Comparison of ENCODE assay signal across 29 cellular contexts in genomic region chr2:40579247-40579646, GRCh38.
"Had no signal": no experiment of that assay in that cellular context is flagged by ENCODE, and none has a peak within 500 bp of the region (broad histone marks: within the 10 kb centered on the region; RNA-seq: fewer than 3 reads in every experiment).

No MANE protein-coding gene starts in this region.

- H3K9me3 Mint-ChIP-seq: activated naive CD8-positive, alpha-beta T cell treated with anti-CD3 and anti-CD28 coated beads, Interleukin-2, amount 10 ng/mL, durations not matched to agents 7 days and 5 days; activated T-helper 1 cell treated with anti-CD3 and anti-CD28 coated beads, Interleukin-12 subunit alpha, Interleukin-12 subunit beta, Interleukin-2, Interleukin-4 antibody, amounts not matched to agents 30 ng/mL and 10 ng/mL and 1 ng/mL, durations not matched to agents 14 hours and 24 hours and 36 hours; dendritic cell treated with granulocyte-macrophage colony-stimulating factor and Interleukin-4, amounts not matched to agents 40 ng/mL and 50 ng/mL, for 4 days had no signal

- H3K4me1 Mint-ChIP-seq: activated naive CD4-positive, alpha-beta T cell treated with anti-CD3 and anti-CD28 coated beads, Interleukin-2, amount 10 ng/mL, durations not matched to agents 7 days and 5 days; activated naive CD8-positive, alpha-beta T cell treated with anti-CD3 and anti-CD28 coated beads, Interleukin-2, amount 10 ng/mL, durations not matched to agents 7 days and 5 days; natural killer cell; T-helper 17 cell had no signal

- H3K27ac Mint-ChIP-seq: activated naive CD4-positive, alpha-beta T cell treated with anti-CD3 and anti-CD28 coated beads, Interleukin-2, amount 10 ng/mL, durations not matched to agents 7 days and 5 days; activated naive CD8-positive, alpha-beta T cell treated with anti-CD3 and anti-CD28 coated beads, Interleukin-2, amount 10 ng/mL, durations not matched to agents 7 days and 5 days; activated T-helper 1 cell treated with anti-CD3 and anti-CD28 coated beads, Interleukin-12 subunit alpha, Interleukin-12 subunit beta, Interleukin-2, Interleukin-4 antibody, amounts not matched to agents 30 ng/mL and 10 ng/mL and 1 ng/mL, durations not matched to agents 14 hours and 24 hours and 36 hours; dendritic cell treated with granulocyte-macrophage colony-stimulating factor and Interleukin-4, amounts not matched to agents 40 ng/mL and 50 ng/mL, for 4 days; endodermal cell; natural killer cell; T-helper 17 cell had no signal

- H3K27ac ChIP-seq: esophagus muscularis mucosa, lower lobe of right lung, spleen, suprapubic skin, tibial artery, upper lobe of right lung, WERI-Rb-1 had no signal

- H3K9me3 ChIP-seq: esophagus muscularis mucosa, lower lobe of right lung, suprapubic skin, tibial artery, upper lobe of right lung had no signal

- H3K36me3 Mint-ChIP-seq: activated naive CD4-positive, alpha-beta T cell treated with anti-CD3 and anti-CD28 coated beads, Interleukin-2, amount 10 ng/mL, durations not matched to agents 7 days and 5 days; activated naive CD8-positive, alpha-beta T cell treated with anti-CD3 and anti-CD28 coated beads, Interleukin-2, amount 10 ng/mL, durations not matched to agents 7 days and 5 days had no signal

- DNase-seq: activated CD4-positive, alpha-beta T cell treated with anti-CD3 and anti-CD28 coated beads for 48 hours; activated CD4-positive, alpha-beta T cell treated with anti-CD3 and anti-CD28 coated beads, Interleukin-2, amount 50 U/mL, for 48 hours; activated CD8-positive, alpha-beta memory T cell treated with anti-CD3 and anti-CD28 coated beads for 24 hours; activated effector memory CD4-positive, alpha-beta T cell treated with anti-CD3 and anti-CD28 coated beads, Interleukin-2, amount 50 U/mL, for 16 hours; activated naive CD4-positive, alpha-beta T cell treated with anti-CD3 and anti-CD28 coated beads, Interleukin-2, amount 10 ng/mL, durations not matched to agents 7 days and 5 days; activated naive CD8-positive, alpha-beta T cell treated with anti-CD3 and anti-CD28 coated beads, Interleukin-2, amount 10 ng/mL, durations not matched to agents 7 days and 5 days; amygdala; central memory CD4-positive, alpha-beta T cell; endodermal cell; head of caudate nucleus; hypothalamus; lower lobe of right lung; mesenchymal stem cell; natural killer cell; posterior cingulate gyrus; right cardiac atrium; spleen; stimulated activated naive CD4-positive, alpha-beta T cell; T-helper 17 cell; T1000; tibial artery; upper lobe of right lung; WERI-Rb-1 had no signal

- H3K4me1 ChIP-seq: esophagus muscularis mucosa, lower lobe of right lung, spleen, suprapubic skin, tibial artery, upper lobe of right lung had no signal

- H3K27me3 Mint-ChIP-seq: activated naive CD4-positive, alpha-beta T cell treated with anti-CD3 and anti-CD28 coated beads, Interleukin-2, amount 10 ng/mL, durations not matched to agents 7 days and 5 days; activated naive CD8-positive, alpha-beta T cell treated with anti-CD3 and anti-CD28 coated beads, Interleukin-2, amount 10 ng/mL, durations not matched to agents 7 days and 5 days; dendritic cell treated with granulocyte-macrophage colony-stimulating factor and Interleukin-4, amounts not matched to agents 40 ng/mL and 50 ng/mL, for 4 days; T-helper 17 cell had no signal

- H3K4me3 ChIP-seq: esophagus muscularis mucosa, lower lobe of right lung, spleen, suprapubic skin, tibial artery, upper lobe of right lung had no signal

- H3K4me3 Mint-ChIP-seq: activated naive CD4-positive, alpha-beta T cell treated with anti-CD3 and anti-CD28 coated beads, Interleukin-2, amount 10 ng/mL, durations not matched to agents 7 days and 5 days; activated naive CD8-positive, alpha-beta T cell treated with anti-CD3 and anti-CD28 coated beads, Interleukin-2, amount 10 ng/mL, durations not matched to agents 7 days and 5 days; activated T-helper 1 cell treated with anti-CD3 and anti-CD28 coated beads, Interleukin-12 subunit alpha, Interleukin-12 subunit beta, Interleukin-2, Interleukin-4 antibody, amounts not matched to agents 30 ng/mL and 10 ng/mL and 1 ng/mL, durations not matched to agents 14 hours and 24 hours and 36 hours; dendritic cell treated with granulocyte-macrophage colony-stimulating factor and Interleukin-4, amounts not matched to agents 40 ng/mL and 50 ng/mL, for 4 days; endodermal cell; natural killer cell; T-helper 17 cell had no signal

- H3K36me3 ChIP-seq: esophagus muscularis mucosa, lower lobe of right lung, spleen, suprapubic skin, tibial artery, upper lobe of right lung, WERI-Rb-1 had no signal

- H3K27me3 ChIP-seq: esophagus muscularis mucosa, spleen, suprapubic skin, tibial artery, upper lobe of right lung had no signal

- ATAC-seq: activated CD4-positive, CD25-positive, alpha-beta regulatory T cell treated with anti-CD3 and anti-CD28 coated beads, Interleukin-2, amount 50 U/mL, for 24 hours; left lobe of liver; lower lobe of right lung; natural killer cell; right cardiac atrium; T-helper 17 cell; upper lobe of right lung had no signal
